Comparison of ENCODE assay signal across 13 cellular contexts in genomic region chr20:31671324-31671723, GRCh38. TPM values are rescaled to one million over a fixed set of nuclear protein-coding genes. Genes with fewer than 3 reads are reported as not detected.
DNase-seq lines count a peak whose midpoint lies in the region; ATAC-seq, FAIRE-seq and TF ChIP-seq lines count a peak whose summit lies in the region.
"Had no signal": no experiment of that assay in that cellular context is flagged by ENCODE, and none has a peak within 500 bp of the region (broad histone marks: within the 10 kb centered on the region; RNA-seq: fewer than 3 reads in every experiment).

No MANE protein-coding gene starts in this region.

- CTCF ChIA-PET in CD4-positive, alpha-beta T cell (lab: Charles Lee): interaction anchor here (1.2 kb wide), 1 partner anchor 58 kb away, joined by 4 read pairs; no protein-coding TSS in a partner anchor

- in situ Hi-C loops in ACHN (cut with HindIII; ENCODE audit: low pct_ligation_motif_present, low pct_unique_long_range_greater_than_20kb, low sequenced_read_pairs): no loop called here

- H3K27me3 ChIP-seq in CD4-positive, alpha-beta T cell (ENCODE audit: control insufficient read depth, insufficient read depth, low read length): no peaks in the 10 kb centered on the region
- no peaks in the 10 kb centered on the region for H3K27me3 ChIP-seq in esophagus squamous epithelium
- no peaks in the 10 kb centered on the region for H3K27me3 ChIP-seq in rectal smooth muscle tissue (ENCODE audit: control insufficient read depth, insufficient read depth, low read length)

- FAIRE-seq in D721Med (lab: Jason Lieb, UNC): no peak
- FAIRE-seq: keratinocyte had no signal

- H3K36me3 ChIP-seq in esophagus squamous epithelium (peaks cover 0 to 44% (median 0%) of the 10 kb centered on the region in 3 donors), rectal smooth muscle tissue (ENCODE audit: control insufficient read depth, insufficient read depth, low read length) (no peaks in the 10 kb centered on the region)

- no peak overlapping the region for H3K4me3 Mint-ChIP-seq in CD4-positive, alpha-beta T cell
- no peak overlapping the region for H3K4me3 Mint-ChIP-seq in T-helper 17 cell

- no peak for ATAC-seq in CD4-positive, alpha-beta T cell (ENCODE audit: poor library complexity)
- ATAC-seq in T-helper 17 cell: no peak
- no peak for ATAC-seq in HG02623 (IDR thresholded peaks at IDR 0.05; ENCODE audit: unreplicated experiment)
- ATAC-seq: esophagus mucosa had no signal

- H3K4me1 ChIP-seq in esophagus squamous epithelium (peaks cover 32 to 98% (median 88%) of the 10 kb centered on the region in 3 donors), rectal smooth muscle tissue (ENCODE audit: control insufficient read depth, insufficient read depth, low read length) (peaks cover 15% of the 10 kb centered on the region)

- H3K4me3 ChIP-seq in esophagus squamous epithelium (no peak overlapping the region), rectal smooth muscle tissue (ENCODE audit: low read length) (no peak overlapping the region)
- H3K4me3 ChIP-seq: PC-9, smooth muscle cell had no signal

- H3K4me1 Mint-ChIP-seq in CD4-positive, alpha-beta T cell (ENCODE audit: low read depth): peaks cover 53% of the 10 kb centered on the region
- peaks cover 55% of the 10 kb centered on the region for H3K4me1 Mint-ChIP-seq in T-helper 17 cell

- no peak for DNase-seq in CD4-positive, alpha-beta T cell
- DNase-seq in T-helper 17 cell (no peak), esophagus squamous epithelium (lab: John Stamatoyannopoulos, UW) (no peak), D721Med (ENCODE audit: insufficient read length, low spot score) (no peak), ACHN (no peak)
- DNase-seq in stimulated activated CD4-positive, alpha-beta T cell treated with anti-CD3 and anti-CD28 coated beads, Interleukin-4, amount 100 ng/mL, for 4 hours: no peak

- H3K27ac Mint-ChIP-seq in CD4-positive, alpha-beta T cell: peak overlapping the region; percentile 67
- peak overlapping the region; percentile 90 for H3K27ac Mint-ChIP-seq in T-helper 17 cell

- no peak for TF ChIP-seq CTCF in CD4-positive, alpha-beta T cell (IDR thresholded peaks at IDR 0.05)
- TF ChIP-seq CTCF in esophagus squamous epithelium (IDR thresholded peaks at IDR 0.05) (no peak), D721Med (IDR thresholded peaks at IDR 0.05; ENCODE audit: insufficient read depth, missing control alignments) (no peak)

- H3K27ac ChIP-seq in CD4-positive, alpha-beta T cell (ENCODE audit: low read depth, low read length): no peak overlapping the region
- H3K27ac ChIP-seq in esophagus squamous epithelium (peak overlapping the region; percentile 52 to 86 (median 84)), rectal smooth muscle tissue (ENCODE audit: low read depth, low read length) (peak overlapping the region; percentile 73)
- H3K27ac ChIP-seq: PC-9 had no signal

- H3K9me3 Mint-ChIP-seq in CD4-positive, alpha-beta T cell: no peaks in the 10 kb centered on the region

- TF ChIP-seq POLR2A in esophagus squamous epithelium (IDR thresholded peaks at IDR 0.05): no peak

- WGBS in esophagus squamous epithelium, 2 donors: 94% methylated on average over 2 of the region's 2 CpGs

- H3K9ac ChIP-seq in rectal smooth muscle tissue (ENCODE audit: low read length): no peak overlapping the region

- intact Hi-C loops in CD4-positive, alpha-beta T cell (cut with DNase I, micrococcal nuclease): no loop called here
- intact Hi-C loops in esophagus squamous epithelium (cut with DNase I): no loop called here

- H3K27me3 Mint-ChIP-seq in CD4-positive, alpha-beta T cell: no peaks in the 10 kb centered on the region
- no peaks in the 10 kb centered on the region for H3K27me3 Mint-ChIP-seq in T-helper 17 cell

- POLR2A ChIA-PET in CD4-positive, alpha-beta T cell (lab: Charles Lee): no interaction called here

- no peaks in the 10 kb centered on the region for H3K9me3 ChIP-seq in CD4-positive, alpha-beta T cell (ENCODE audit: control insufficient read depth, low read length)
- no peaks in the 10 kb centered on the region for H3K9me3 ChIP-seq in T-helper 17 cell (ENCODE audit: control insufficient read depth, low read length, poor library complexity, severe bottlenecking)
- H3K9me3 ChIP-seq in esophagus squamous epithelium: no peaks in the 10 kb centered on the region

- peaks cover 9% of the 10 kb centered on the region for H3K36me3 Mint-ChIP-seq in CD4-positive, alpha-beta T cell (ENCODE audit: low read depth)
- H3K36me3 Mint-ChIP-seq in T-helper 17 cell (ENCODE audit: low read depth): no peaks in the 10 kb centered on the region

RNA-seq across cellular contexts. Expression of gene COX4I2, which starts 33.6 kb away (rescaled TPM):
- not detected for total RNA-seq in CD4-positive, alpha-beta T cell
- total RNA-seq in T-helper 17 cell: not detected
- 1 to 10 TPM in 2 of 4 donors, under 1 TPM in 1, not detected in 1; 0.83 to 3.1 (median 2.6) TPM for total RNA-seq in esophagus squamous epithelium
- total RNA-seq: HT1080, PC-9, smooth muscle cell had no signal

RNA-seq across cellular contexts. Expression of gene BCL2L1, which starts 51.3 kb away (rescaled TPM):
- total RNA-seq in CD4-positive, alpha-beta T cell: 10 to 100 TPM; 11.8 to 11.9 TPM
- 10 to 100 TPM; 35.6 to 59.1 TPM for total RNA-seq in T-helper 17 cell
- 100 to 1,000 TPM in 1 of 4 donors, 10 to 100 TPM in 3; 65.4 to 105 (median 90.1) TPM for total RNA-seq in esophagus squamous epithelium
